Comparison of ENCODE assay signal across 2 cellular contexts in the genomic region with DNA sequence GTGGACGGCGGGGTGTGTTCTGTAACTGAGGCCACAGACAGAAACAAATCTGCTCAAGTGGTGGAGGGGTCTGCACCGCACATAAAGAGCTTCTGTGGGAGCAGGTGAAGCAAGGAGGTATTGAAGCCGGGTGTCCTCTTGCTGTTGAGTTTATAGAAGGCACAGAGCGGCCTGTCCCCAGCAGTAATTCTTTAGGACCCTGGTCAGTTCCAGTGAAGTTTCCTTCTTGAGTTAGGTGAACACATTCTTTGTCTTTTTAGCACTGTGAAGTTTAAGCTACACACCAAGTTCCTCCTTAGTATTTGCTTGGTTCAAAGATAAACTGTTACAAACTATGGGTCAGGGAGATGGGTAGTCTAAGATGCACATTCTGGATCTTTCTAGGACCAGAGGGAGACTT.
TF ChIP-seq lines count a peak whose summit lies in the region.

No MANE protein-coding gene starts in this region.

TF ChIP-seq in SK-N-SH, 30 proteins besides CTCF, POLR2A, EP300 and RAD21:
- TF ChIP-seq, protein P1, sequence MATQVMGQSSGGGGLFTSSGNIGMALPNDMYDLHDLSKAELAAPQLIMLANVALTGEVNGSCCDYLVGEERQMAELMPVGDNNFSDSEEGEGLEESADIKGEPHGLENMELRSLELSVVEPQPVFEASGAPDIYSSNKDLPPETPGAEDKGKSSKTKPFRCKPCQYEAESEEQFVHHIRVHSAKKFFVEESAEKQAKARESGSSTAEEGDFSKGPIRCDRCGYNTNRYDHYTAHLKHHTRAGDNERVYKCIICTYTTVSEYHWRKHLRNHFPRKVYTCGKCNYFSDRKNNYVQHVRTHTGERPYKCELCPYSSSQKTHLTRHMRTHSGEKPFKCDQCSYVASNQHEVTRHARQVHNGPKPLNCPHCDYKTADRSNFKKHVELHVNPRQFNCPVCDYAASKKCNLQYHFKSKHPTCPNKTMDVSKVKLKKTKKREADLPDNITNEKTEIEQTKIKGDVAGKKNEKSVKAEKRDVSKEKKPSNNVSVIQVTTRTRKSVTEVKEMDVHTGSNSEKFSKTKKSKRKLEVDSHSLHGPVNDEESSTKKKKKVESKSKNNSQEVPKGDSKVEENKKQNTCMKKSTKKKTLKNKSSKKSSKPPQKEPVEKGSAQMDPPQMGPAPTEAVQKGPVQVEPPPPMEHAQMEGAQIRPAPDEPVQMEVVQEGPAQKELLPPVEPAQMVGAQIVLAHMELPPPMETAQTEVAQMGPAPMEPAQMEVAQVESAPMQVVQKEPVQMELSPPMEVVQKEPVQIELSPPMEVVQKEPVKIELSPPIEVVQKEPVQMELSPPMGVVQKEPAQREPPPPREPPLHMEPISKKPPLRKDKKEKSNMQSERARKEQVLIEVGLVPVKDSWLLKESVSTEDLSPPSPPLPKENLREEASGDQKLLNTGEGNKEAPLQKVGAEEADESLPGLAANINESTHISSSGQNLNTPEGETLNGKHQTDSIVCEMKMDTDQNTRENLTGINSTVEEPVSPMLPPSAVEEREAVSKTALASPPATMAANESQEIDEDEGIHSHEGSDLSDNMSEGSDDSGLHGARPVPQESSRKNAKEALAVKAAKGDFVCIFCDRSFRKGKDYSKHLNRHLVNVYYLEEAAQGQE (IDR thresholded peaks at IDR 0.05; ENCODE audit: low read depth, low read length): peak; percentile 89
- TF ChIP-seq RCOR1 (IDR thresholded peaks at IDR 0.05; ENCODE audit: low read length): no peak

TF ChIP-seq in SK-N-SH treated with all-trans-retinoic acid at 6 μM for 48 hours, 23 proteins besides CTCF, POLR2A, EP300 and RAD21 (continued from another document):
- TF ChIP-seq, protein P2, sequence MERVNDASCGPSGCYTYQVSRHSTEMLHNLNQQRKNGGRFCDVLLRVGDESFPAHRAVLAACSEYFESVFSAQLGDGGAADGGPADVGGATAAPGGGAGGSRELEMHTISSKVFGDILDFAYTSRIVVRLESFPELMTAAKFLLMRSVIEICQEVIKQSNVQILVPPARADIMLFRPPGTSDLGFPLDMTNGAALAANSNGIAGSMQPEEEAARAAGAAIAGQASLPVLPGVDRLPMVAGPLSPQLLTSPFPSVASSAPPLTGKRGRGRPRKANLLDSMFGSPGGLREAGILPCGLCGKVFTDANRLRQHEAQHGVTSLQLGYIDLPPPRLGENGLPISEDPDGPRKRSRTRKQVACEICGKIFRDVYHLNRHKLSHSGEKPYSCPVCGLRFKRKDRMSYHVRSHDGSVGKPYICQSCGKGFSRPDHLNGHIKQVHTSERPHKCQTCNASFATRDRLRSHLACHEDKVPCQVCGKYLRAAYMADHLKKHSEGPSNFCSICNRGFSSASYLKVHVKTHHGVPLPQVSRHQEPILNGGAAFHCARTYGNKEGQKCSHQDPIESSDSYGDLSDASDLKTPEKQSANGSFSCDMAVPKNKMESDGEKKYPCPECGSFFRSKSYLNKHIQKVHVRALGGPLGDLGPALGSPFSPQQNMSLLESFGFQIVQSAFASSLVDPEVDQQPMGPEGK (CRISPR knock-in tag; IDR thresholded peaks at IDR 0.05; ENCODE audit: borderline replicate concordance): no peak
- TF ChIP-seq CSDC2 (CRISPR knock-in tag; IDR thresholded peaks at IDR 0.05) (no peak), OSR1 (CRISPR knock-in tag; IDR thresholded peaks at IDR 0.05) (no peak), RARB (CRISPR knock-in tag; IDR thresholded peaks at IDR 0.05) (no peak), ZFP30 (CRISPR knock-in tag; IDR thresholded peaks at IDR 0.05) (no peak), PPARA (CRISPR knock-in tag; IDR thresholded peaks at IDR 0.05; ENCODE audit: borderline replicate concordance) (no peak), ESRRG (CRISPR knock-in tag; IDR thresholded peaks at IDR 0.05) (no peak)
- TF ChIP-seq, protein P3, sequence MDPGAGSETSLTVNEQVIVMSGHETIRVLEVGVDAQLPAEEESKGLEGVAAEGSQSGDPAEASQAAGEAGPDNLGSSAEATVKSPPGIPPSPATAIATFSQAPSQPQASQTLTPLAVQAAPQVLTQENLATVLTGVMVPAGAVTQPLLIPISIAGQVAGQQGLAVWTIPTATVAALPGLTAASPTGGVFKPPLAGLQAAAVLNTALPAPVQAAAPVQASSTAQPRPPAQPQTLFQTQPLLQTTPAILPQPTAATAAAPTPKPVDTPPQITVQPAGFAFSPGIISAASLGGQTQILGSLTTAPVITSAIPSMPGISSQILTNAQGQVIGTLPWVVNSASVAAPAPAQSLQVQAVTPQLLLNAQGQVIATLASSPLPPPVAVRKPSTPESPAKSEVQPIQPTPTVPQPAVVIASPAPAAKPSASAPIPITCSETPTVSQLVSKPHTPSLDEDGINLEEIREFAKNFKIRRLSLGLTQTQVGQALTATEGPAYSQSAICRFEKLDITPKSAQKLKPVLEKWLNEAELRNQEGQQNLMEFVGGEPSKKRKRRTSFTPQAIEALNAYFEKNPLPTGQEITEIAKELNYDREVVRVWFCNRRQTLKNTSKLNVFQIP (CRISPR knock-in tag; IDR thresholded peaks at IDR 0.05; ENCODE audit: borderline replicate concordance, low read depth): no peak
- TF ChIP-seq, protein P4, sequence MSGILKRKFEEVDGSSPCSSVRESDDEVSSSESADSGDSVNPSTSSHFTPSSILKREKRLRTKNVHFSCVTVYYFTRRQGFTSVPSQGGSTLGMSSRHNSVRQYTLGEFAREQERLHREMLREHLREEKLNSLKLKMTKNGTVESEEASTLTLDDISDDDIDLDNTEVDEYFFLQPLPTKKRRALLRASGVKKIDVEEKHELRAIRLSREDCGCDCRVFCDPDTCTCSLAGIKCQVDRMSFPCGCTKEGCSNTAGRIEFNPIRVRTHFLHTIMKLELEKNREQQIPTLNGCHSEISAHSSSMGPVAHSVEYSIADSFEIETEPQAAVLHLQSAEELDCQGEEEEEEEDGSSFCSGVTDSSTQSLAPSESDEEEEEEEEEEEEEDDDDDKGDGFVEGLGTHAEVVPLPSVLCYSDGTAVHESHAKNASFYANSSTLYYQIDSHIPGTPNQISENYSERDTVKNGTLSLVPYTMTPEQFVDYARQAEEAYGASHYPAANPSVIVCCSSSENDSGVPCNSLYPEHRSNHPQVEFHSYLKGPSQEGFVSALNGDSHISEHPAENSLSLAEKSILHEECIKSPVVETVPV (CRISPR knock-in tag; IDR thresholded peaks at IDR 0.05): no peak
